ENCODE assay signal across 11 cellular contexts in genomic region chr15:60414016-60414682, GRCh38. TPM values are rescaled to one million over a fixed set of nuclear protein-coding genes. Genes with fewer than 3 reads are reported as not detected.
DNase-seq lines count a peak whose midpoint lies in the region; ATAC-seq and TF ChIP-seq lines count a peak whose summit lies in the region.
"Had no signal": no experiment of that assay in that cellular context is flagged by ENCODE, and none has a peak within 500 bp of the region (broad histone marks: within the 10 kb centered on the region; RNA-seq: fewer than 3 reads in every experiment).

No MANE protein-coding gene starts in this region.

- H3K36me3 ChIP-seq in adipocyte (ENCODE audit: control insufficient read depth, insufficient read depth, low read length, severe bottlenecking) (no peaks in the 10 kb centered on the region), suprapubic skin (no peaks in the 10 kb centered on the region)
- H3K36me3 ChIP-seq: SJSA1 had no signal

- no peak for TF ChIP-seq EP300 in suprapubic skin (IDR thresholded peaks at IDR 0.05)

- H3K4me1 ChIP-seq in adipocyte (ENCODE audit: control insufficient read depth, insufficient read depth, low read length): peaks cover 31% of the 10 kb centered on the region
- H3K4me1 ChIP-seq in suprapubic skin: peaks cover 19% of the 10 kb centered on the region

- no peak for ATAC-seq in HG02885 (IDR thresholded peaks at IDR 0.05; ENCODE audit: poor library complexity, unreplicated experiment)
- ATAC-seq in stimulated activated naive CD8-positive, alpha-beta T cell treated with anti-CD3 and anti-CD28 coated beads, Interleukin-15, Interleukin-2, amounts not matched to agents 100 U/mL and 50 U/mL, for 24 hours: no peak

- TF ChIP-seq CTCF in fibroblast of villous mesenchyme (IDR thresholded peaks at IDR 0.05; ENCODE audit: insufficient read depth, low read depth, low read length) (no peak), suprapubic skin (IDR thresholded peaks at IDR 0.05) (no peak)

- H3K9me3 ChIP-seq in adipocyte (ENCODE audit: control insufficient read depth, low read length) (no peaks in the 10 kb centered on the region), suprapubic skin (no peaks in the 10 kb centered on the region)
- H3K9me3 ChIP-seq: SJSA1 had no signal

- no peak for TF ChIP-seq POLR2A in suprapubic skin (IDR thresholded peaks at IDR 0.05)

- H3K4me3 ChIP-seq in adipocyte (ENCODE audit: low read length) (peak overlapping the region; percentile 30), fibroblast of villous mesenchyme (ENCODE audit: low read depth, low read length) (no peak overlapping the region), suprapubic skin (no peak overlapping the region)
- H3K4me3 ChIP-seq: SJSA1 had no signal

- DNase-seq in NCI-H2171 treated with DMSO at 0.1 percent for 48 hours (lab: John Stamatoyannopoulos, UW) (peak; percentile 74), NCI-H2171 (lab: John Stamatoyannopoulos, UW) (no peak), adipocyte (ENCODE audit: low read depth) (peak; percentile 69), fibroblast of villous mesenchyme (ENCODE audit: low read depth) (peak; percentile 59), suprapubic skin (ENCODE audit: low spot score in 2 of 2) (no peak)
- no peak for DNase-seq in stimulated activated CD4-positive, alpha-beta T cell treated with anti-CD3 and anti-CD28 coated beads, Interleukin-4, amount 100 ng/mL, for 24 hours
- DNase-seq in stimulated activated naive CD8-positive, alpha-beta T cell treated with anti-CD3 and anti-CD28 coated beads, Interleukin-15, Interleukin-2, amounts not matched to agents 100 U/mL and 50 U/mL, for 24 hours: no peak
- DNase-seq: activated CD4-positive, alpha-beta T cell treated with anti-CD3 and anti-CD28 coated beads, Interleukin-2, amount 50 U/mL, for 1 hour had no signal

- peak overlapping the region; percentile 65 for H3K27ac ChIP-seq in suprapubic skin
- H3K27ac ChIP-seq: parathyroid adenoma, SJSA1 had no signal

- peak overlapping the region; percentile 44 for H3K9ac ChIP-seq in adipocyte (ENCODE audit: low read length)
- H3K9ac ChIP-seq: parathyroid adenoma had no signal

- no peaks in the 10 kb centered on the region for H3K27me3 ChIP-seq in adipocyte (replicated peaks; ENCODE audit: control insufficient read depth, insufficient read depth, low read length)
- no peaks in the 10 kb centered on the region for H3K27me3 ChIP-seq in suprapubic skin
- H3K27me3 ChIP-seq: SJSA1 had no signal

- 54% methylated on average over 10 of the region's 10 CpGs for WGBS in suprapubic skin

RNA-seq across cellular contexts. Expression of gene ANXA2, which starts 16.4 kb away (rescaled TPM):
- total RNA-seq in fibroblast of villous mesenchyme (2,870 and 3,211 TPM in 2 replicates), suprapubic skin (1,000 to 10,000 TPM; 1,379 to 1,734 (median 1,554) TPM)

Comparison
In these comparisons a context has a peak if more than half of its experiments do, and no peak if none do; other contexts are left out.
1. DNase-seq: peak in NCI-H2171 treated with DMSO at 0.1 percent for 48 hours (single experiment), adipocyte (single experiment) and fibroblast of villous mesenchyme (single experiment); none in NCI-H2171 (single experiment), suprapubic skin (0 of 2), stimulated activated CD4-positive, alpha-beta T cell treated with anti-CD3 and anti-CD28 coated beads, Interleukin-4, amount 100 ng/mL, for 24 hours (single experiment) and stimulated activated naive CD8-positive, alpha-beta T cell treated with anti-CD3 and anti-CD28 coated beads, Interleukin-15, Interleukin-2, amounts not matched to agents 100 U/mL and 50 U/mL, for 24 hours (single experiment).